Comparison of ENCODE assay signal across 20 cellular contexts in the genomic region with DNA sequence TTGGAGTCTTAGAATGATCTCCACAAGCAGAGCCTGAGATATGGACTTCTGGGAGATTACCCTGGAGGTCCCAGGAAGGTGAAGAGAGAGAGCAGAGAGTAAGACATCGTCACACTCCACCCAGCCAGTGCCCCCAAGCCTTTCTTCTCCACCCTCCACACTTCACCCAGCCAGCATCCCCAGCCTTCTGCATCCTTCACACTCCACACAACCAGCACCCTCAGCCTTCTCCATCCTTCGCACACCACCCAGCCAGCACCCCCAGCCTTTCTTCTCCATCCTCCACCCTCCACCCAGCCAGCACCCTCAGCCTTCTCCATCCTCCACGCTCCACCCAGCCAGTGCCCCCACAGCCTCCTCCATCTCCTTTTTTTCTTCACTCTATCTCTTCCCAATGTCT.
"Had no signal": no experiment of that assay in that cellular context is flagged by ENCODE, and none has a peak within 500 bp of the region (broad histone marks: within the 10 kb centered on the region; RNA-seq: fewer than 3 reads in every experiment).

No MANE protein-coding gene starts in this region.

- H3K4me3 ChIP-seq: coronary artery, dorsolateral prefrontal cortex, esophagus squamous epithelium, gastrocnemius medialis, heart right ventricle, left lung, lower lobe of right lung, mucosa of descending colon had no signal

- DNase-seq: dermis blood vessel endothelial cell; dorsolateral prefrontal cortex; effector CD4-positive, alpha-beta T cell; effector memory CD4-positive, alpha-beta T cell; esophagus squamous epithelium; foreskin fibroblast; foreskin melanocyte; gastrocnemius medialis; glutamatergic neuron; head of caudate nucleus; heart right ventricle; hippocampal formation; left cardiac atrium; left lung; left ventricle myocardium superior; lower lobe of right lung; mesenchymal stem cell; mucosa of descending colon had no signal

- H3K4me3 Mint-ChIP-seq: mesothelial cell of epicardium had no signal

- H3K4me1 ChIP-seq: esophagus squamous epithelium, gastrocnemius medialis, heart right ventricle, left lung, lower lobe of right lung had no signal

- H3K27me3 ChIP-seq: dorsolateral prefrontal cortex, gastrocnemius medialis, left lung had no signal

- H3K27ac ChIP-seq: coronary artery, dorsolateral prefrontal cortex, esophagus squamous epithelium, gastrocnemius medialis, heart right ventricle, left lung, lower lobe of right lung had no signal

- H3K27ac Mint-ChIP-seq: mesothelial cell of epicardium had no signal

- H3K9me3 ChIP-seq: esophagus squamous epithelium, gastrocnemius medialis, left lung, lower lobe of right lung, mucosa of descending colon had no signal

- H3K36me3 ChIP-seq: esophagus squamous epithelium, gastrocnemius medialis, heart right ventricle, left lung, lower lobe of right lung had no signal
